In the genomic region with DNA sequence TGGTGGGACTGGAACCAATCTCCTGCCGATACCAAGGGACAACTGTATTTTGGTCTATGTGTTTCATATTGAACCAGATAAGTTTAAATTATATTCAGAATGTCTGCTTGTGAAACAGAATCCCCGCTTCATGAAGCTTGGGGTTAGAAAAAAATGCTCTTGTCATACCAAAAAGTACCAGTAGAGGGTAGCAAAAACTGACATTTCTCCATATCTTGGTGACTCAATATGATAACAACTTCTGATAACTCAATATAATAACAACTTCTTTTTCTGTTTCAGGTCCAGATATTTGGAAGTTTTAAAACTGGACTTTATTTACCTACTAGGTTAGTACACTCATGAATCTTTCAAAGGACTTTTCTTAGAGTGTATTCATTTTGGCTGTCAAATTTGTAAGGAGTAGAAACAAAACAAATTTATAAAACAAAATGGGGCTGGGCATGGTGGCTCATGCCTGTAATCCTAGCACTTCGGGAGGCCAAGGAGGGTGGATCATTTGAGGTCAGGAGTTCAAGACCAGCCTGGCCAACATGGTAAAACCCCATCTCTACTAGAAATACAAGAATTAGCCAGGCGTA, we compare ENCODE assay signal across 8 cellular contexts. TPM values are rescaled to one million over a fixed set of nuclear protein-coding genes. Genes with fewer than 3 reads are reported as not detected.
DNase-seq lines count a peak whose midpoint lies in the region; ATAC-seq, FAIRE-seq and TF ChIP-seq lines count a peak whose summit lies in the region.

No MANE protein-coding gene starts in this region.

- no peaks in the 10 kb centered on the region for H3K27me3 Mint-ChIP-seq in activated CD8-positive, alpha-beta memory T cell treated with anti-CD3 and anti-CD28 coated beads, Interleukin-2, amount 10 ng/mL, durations not matched to agents 7 days and 5 days
- H3K27me3 Mint-ChIP-seq in activated B cell treated with CpG ODN at 0.5 μM for 24 hours, result no peaks in the 10 kb centered on the region

- TF ChIP-seq CTCF in LNCAP (IDR thresholded peaks at IDR 0.05), result peak; percentile 67
- peak; percentile 62 for TF ChIP-seq CTCF in activated B cell treated with CpG ODN at 0.5 μM for 24 hours (IDR thresholded peaks at IDR 0.05)

- peaks cover 9 to 16% of the 10 kb centered on the region in 2 donors for H3K36me3 ChIP-seq in small intestine (ENCODE audit: control insufficient read depth in 2 of 2, insufficient read depth in 2 of 2, low read length in 2 of 2)

- no peak overlapping the region for H3K27ac ChIP-seq in small intestine (ENCODE audit: low read depth in 1 of 2, low read length in 1 of 2)

- CTCF ChIA-PET in activated CD8-positive, alpha-beta memory T cell treated with anti-CD3 and anti-CD28 coated beads, Interleukin-2, amount 10 ng/mL, durations not matched to agents 7 days and 5 days (lab: Charles Lee), result interaction anchor here (0.8 to 10.6 kb wide), 17 partner anchors 10 to 592 kb away, joined by 3 to 167 read pairs (median 9); partner anchors contain the start of genes CNEP1R1 and HEATR3
- CTCF ChIA-PET in activated B cell treated with CpG ODN at 0.5 μM for 24 hours (lab: Charles Lee), result interaction anchor here (0.6 to 6.5 kb wide), 10 partner anchors 12 to 592 kb away, joined by 3 to 105 read pairs (median 3); partner anchors contain the start of genes BRD7 and CNEP1R1

- no peak overlapping the region for H3K4me3 Mint-ChIP-seq in activated CD8-positive, alpha-beta memory T cell treated with anti-CD3 and anti-CD28 coated beads, Interleukin-2, amount 10 ng/mL, durations not matched to agents 7 days and 5 days
- H3K4me3 Mint-ChIP-seq in activated B cell treated with CpG ODN at 0.5 μM for 24 hours, result no peak overlapping the region

- peak; percentile 83 for FAIRE-seq in small intestine (lab: Jason Lieb, UNC)

- peaks cover 0 to 6% of the 10 kb centered on the region in 2 donors for H3K4me1 ChIP-seq in small intestine (ENCODE audit: control insufficient read depth in 2 of 2, insufficient read depth in 1 of 2, low read depth in 1 of 2, low read length in 1 of 2)

- no peaks in the 10 kb centered on the region for H3K9me3 ChIP-seq in small intestine (ENCODE audit: control insufficient read depth, low read depth)

- no peak overlapping the region for H3K4me3 ChIP-seq in small intestine (ENCODE audit: low read depth in 1 of 2, low read length in 2 of 2)

- intact Hi-C loops in activated B cell treated with CpG ODN at 0.5 μM for 24 hours (cut with micrococcal nuclease), result loop anchor here (1.0 to 10.0 kb wide), 7 partner anchors 61 to 533 kb away; partner anchors contain the start of gene NKD1

- H3K9me3 Mint-ChIP-seq in activated CD8-positive, alpha-beta memory T cell treated with anti-CD3 and anti-CD28 coated beads, Interleukin-2, amount 10 ng/mL, durations not matched to agents 7 days and 5 days (ENCODE audit: low read depth), result no peaks in the 10 kb centered on the region
- no peaks in the 10 kb centered on the region for H3K9me3 Mint-ChIP-seq in activated B cell treated with CpG ODN at 0.5 μM for 24 hours

- H3K27me3 ChIP-seq in small intestine (ENCODE audit: control insufficient read depth in 2 of 2, insufficient read depth in 2 of 2, low read length in 2 of 2), result no peaks in the 10 kb centered on the region

- peaks cover 25% of the 10 kb centered on the region for H3K36me3 Mint-ChIP-seq in activated CD8-positive, alpha-beta memory T cell treated with anti-CD3 and anti-CD28 coated beads, Interleukin-2, amount 10 ng/mL, durations not matched to agents 7 days and 5 days
- H3K36me3 Mint-ChIP-seq in activated B cell treated with CpG ODN at 0.5 μM for 24 hours (ENCODE audit: low read depth), result peaks cover 54% of the 10 kb centered on the region

- peak; percentile 57 for ATAC-seq in activated CD8-positive, alpha-beta memory T cell treated with anti-CD3 and anti-CD28 coated beads, Interleukin-2, amount 10 ng/mL, durations not matched to agents 7 days and 5 days
- peak; percentile 59 for ATAC-seq in activated B cell treated with CpG ODN at 0.5 μM for 24 hours (ENCODE audit: low read depth)
- ATAC-seq in GM19395 (IDR thresholded peaks at IDR 0.05; ENCODE audit: unreplicated experiment), result no peak
- no peak for ATAC-seq in HG03095 (IDR thresholded peaks at IDR 0.05; ENCODE audit: unreplicated experiment)

- H3K4me1 Mint-ChIP-seq in activated CD8-positive, alpha-beta memory T cell treated with anti-CD3 and anti-CD28 coated beads, Interleukin-2, amount 10 ng/mL, durations not matched to agents 7 days and 5 days, result peaks cover 49% of the 10 kb centered on the region
- peaks cover 23% of the 10 kb centered on the region for H3K4me1 Mint-ChIP-seq in activated B cell treated with CpG ODN at 0.5 μM for 24 hours

- peak overlapping the region; percentile 78 for H3K27ac Mint-ChIP-seq in activated CD8-positive, alpha-beta memory T cell treated with anti-CD3 and anti-CD28 coated beads, Interleukin-2, amount 10 ng/mL, durations not matched to agents 7 days and 5 days
- no peak overlapping the region for H3K27ac Mint-ChIP-seq in activated B cell treated with CpG ODN at 0.5 μM for 24 hours

- 48 to 60% (median 55%) methylated on average over 4 of the region's 4 CpGs for WGBS in small intestine, 3 donors

- POLR2A ChIA-PET in activated B cell treated with CpG ODN at 0.5 μM for 24 hours (lab: Charles Lee), result no interaction called here

- DNase-seq in activated CD8-positive, alpha-beta memory T cell treated with anti-CD3 and anti-CD28 coated beads, Interleukin-2, amount 10 ng/mL, durations not matched to agents 7 days and 5 days, result no peak
- no peak for DNase-seq in activated CD8-positive, alpha-beta memory T cell treated with anti-CD3 and anti-CD28 coated beads, Interleukin-2, amount 50 U/mL, for 4 hours
- DNase-seq in activated B cell treated with CpG ODN at 0.5 μM for 24 hours, result no peak
- peak; percentile 68 for DNase-seq in glomerular endothelial cell (ENCODE audit: extremely low read depth, low read depth, low spot score)
- peak; percentile 74 for DNase-seq in small intestine

RNA-seq across cellular contexts. Expression of gene ADCY7, which starts 52.3 kb away (rescaled TPM):
- 100 to 1,000 TPM; 131 to 232 TPM for total RNA-seq in activated CD8-positive, alpha-beta memory T cell treated with anti-CD3 and anti-CD28 coated beads, Interleukin-2, amount 10 ng/mL, durations not matched to agents 7 days and 5 days
- total RNA-seq in activated B cell treated with CpG ODN at 0.5 μM for 24 hours (109 and 128 TPM in 2 replicates), glomerular endothelial cell (15.2 and 24.3 TPM in 2 replicates)
- 1 to 10 TPM in 1 of 3 donors, under 1 TPM in 2; 0.45 to 6.3 (median 0.54) TPM for polyA plus RNA-seq in small intestine

Comparison
In these comparisons a context has a peak if more than half of its experiments do, and no peak if none do; other contexts are left out.
1. ATAC-seq: peak in activated CD8-positive, alpha-beta memory T cell treated with anti-CD3 and anti-CD28 coated beads, Interleukin-2, amount 10 ng/mL, durations not matched to agents 7 days and 5 days (single experiment) and activated B cell treated with CpG ODN at 0.5 μM for 24 hours (single experiment); none in GM19395 (single experiment) and HG03095 (single experiment).
2. DNase-seq: peak in glomerular endothelial cell (single experiment) and small intestine (single experiment); none in activated CD8-positive, alpha-beta memory T cell treated with anti-CD3 and anti-CD28 coated beads, Interleukin-2, amount 10 ng/mL, durations not matched to agents 7 days and 5 days (single experiment), activated CD8-positive, alpha-beta memory T cell treated with anti-CD3 and anti-CD28 coated beads, Interleukin-2, amount 50 U/mL, for 4 hours (single experiment) and activated B cell treated with CpG ODN at 0.5 μM for 24 hours (single experiment).